Comparison of ENCODE assay signal across 23 cellular contexts in genomic region chr16:67301080-67301757, GRCh38. TPM values are rescaled to one million over a fixed set of nuclear protein-coding genes. Genes with fewer than 3 reads are reported as not detected.
DNase-seq lines count a peak whose midpoint lies in the region; ATAC-seq and TF ChIP-seq lines count a peak whose summit lies in the region.
"Had no signal": no experiment of that assay in that cellular context is flagged by ENCODE, and none has a peak within 500 bp of the region (broad histone marks: within the 10 kb centered on the region; RNA-seq: fewer than 3 reads in every experiment).

No MANE protein-coding gene starts in this region.

- no peaks in the 10 kb centered on the region for H3K79me2 ChIP-seq in osteoblast (ENCODE audit: insufficient read depth, low read length)

- no peak overlapping the region for H3K4me2 ChIP-seq in osteoblast (ENCODE audit: insufficient read depth, low read length)
- H3K4me2 ChIP-seq: SK-N-SH had no signal

- H3K27me3 Mint-ChIP-seq in activated naive CD8-positive, alpha-beta T cell treated with anti-CD3 and anti-CD28 coated beads for 36 hours: no peaks in the 10 kb centered on the region

- no peak overlapping the region for H2AFZ ChIP-seq in osteoblast (ENCODE audit: low read length)

- TF ChIP-seq POLR2A in uterus (IDR thresholded peaks at IDR 0.05): no peak

- H3K27me3 ChIP-seq in left ventricle myocardium inferior (ENCODE audit: low read depth) (peaks cover 3% of the 10 kb centered on the region), osteoblast (ENCODE audit: insufficient read depth, low read length) (no peaks in the 10 kb centered on the region), uterus (no peaks in the 10 kb centered on the region)

- no peaks in the 10 kb centered on the region for H3K36me3 Mint-ChIP-seq in activated naive CD4-positive, alpha-beta T cell treated with anti-CD3 and anti-CD28 coated beads, Interleukin-2, amount 50 U/mL, for 72 hours
- H3K36me3 Mint-ChIP-seq in activated naive CD8-positive, alpha-beta T cell treated with anti-CD3 and anti-CD28 coated beads for 36 hours: no peaks in the 10 kb centered on the region
- H3K36me3 Mint-ChIP-seq: activated naive CD8-positive, alpha-beta T cell treated with anti-CD3 and anti-CD28 coated beads, Interleukin-2, amount 10 ng/mL, durations not matched to agents 7 days and 5 days; CD14-positive monocyte had no signal

- ATAC-seq in activated naive CD4-positive, alpha-beta T cell treated with anti-CD3 and anti-CD28 coated beads, Interleukin-2, amount 50 U/mL, for 72 hours: no peak
- ATAC-seq: HepG2, PC-3 had no signal

- no peaks in the 10 kb centered on the region for H3K9me3 ChIP-seq in left ventricle myocardium inferior (replicated peaks)
- no peaks in the 10 kb centered on the region for H3K9me3 ChIP-seq in osteoblast (ENCODE audit: low read depth, low read length)
- H3K9me3 ChIP-seq in uterus: no peaks in the 10 kb centered on the region
- H3K9me3 ChIP-seq: SK-N-SH had no signal

- H3K4me1 ChIP-seq in left ventricle myocardium inferior (peaks cover 15% of the 10 kb centered on the region), osteoblast (ENCODE audit: insufficient read depth, low read length) (peaks cover 15% of the 10 kb centered on the region), uterus (no peaks in the 10 kb centered on the region)

- TF ChIP-seq CTCF in left ventricle myocardium inferior (IDR thresholded peaks at IDR 0.05; ENCODE audit: borderline replicate concordance) (no peak), osteoblast (IDR thresholded peaks at IDR 0.05; ENCODE audit: extremely low read depth, low read depth, low read length) (no peak), uterus (IDR thresholded peaks at IDR 0.05) (no peak)

- no peak overlapping the region for H3K4me3 Mint-ChIP-seq in activated naive CD8-positive, alpha-beta T cell treated with anti-CD3 and anti-CD28 coated beads for 36 hours
- H3K4me3 Mint-ChIP-seq: activated naive CD8-positive, alpha-beta T cell treated with anti-CD3 and anti-CD28 coated beads, Interleukin-2, amount 10 ng/mL, durations not matched to agents 7 days and 5 days; central memory CD8-positive, alpha-beta T cell; endodermal cell; neural crest cell had no signal

- DNase-seq in activated naive CD4-positive, alpha-beta T cell treated with anti-CD3 and anti-CD28 coated beads, Interleukin-2, amount 50 U/mL, for 72 hours (ENCODE audit: low spot score in 2 of 2): no peak
- no peak for DNase-seq in activated naive CD4-positive, alpha-beta T cell treated with Interleukin-2 at 50 U/mL for 16 hours
- DNase-seq in left ventricle myocardium inferior (peak; percentile 67), osteoblast (ENCODE audit: insufficient read length, low spot score, missing footprints) (peak; percentile 85), uterus (peak; percentile 61 to 73), NCI-H1105 (lab: John Stamatoyannopoulos, UW) (no peak)
- no peak for DNase-seq in activated naive CD8-positive, alpha-beta T cell treated with anti-CD3 and anti-CD28 coated beads for 36 hours
- no peak for DNase-seq in stimulated activated CD4-positive, alpha-beta T cell treated with anti-CD3 and anti-CD28 coated beads, Interleukin-2, amount 100 ng/mL, for 24 hours
- DNase-seq: activated CD4-positive, alpha-beta T cell treated with anti-CD3 and anti-CD28 coated beads, Interleukin-2, amount 50 U/mL, for 4 hours; activated naive CD8-positive, alpha-beta T cell treated with anti-CD3 and anti-CD28 coated beads, Interleukin-2, amount 10 ng/mL, durations not matched to agents 7 days and 5 days; activated T-cell treated with anti-CD3 and anti-CD28 coated beads, Interleukin-2, amount 50 U/mL, for 1 hour; DMS79; NCI-H2107; NCI-H748 treated with DMSO at 0.1 percent for 48 hours; PC-3 had no signal

- H4K20me1 ChIP-seq in osteoblast (ENCODE audit: insufficient read depth, low read length): no peaks in the 10 kb centered on the region

- H3K27ac ChIP-seq in left ventricle myocardium inferior (replicated peaks): peak overlapping the region; percentile 21
- H3K27ac ChIP-seq in osteoblast (ENCODE audit: low read depth, low read length): no peak overlapping the region
- peak overlapping the region; percentile 68 to 70 for H3K27ac ChIP-seq in uterus

- H3K9me3 Mint-ChIP-seq in activated naive CD4-positive, alpha-beta T cell treated with anti-CD3 and anti-CD28 coated beads, Interleukin-2, amount 50 U/mL, for 72 hours: no peaks in the 10 kb centered on the region
- H3K9me3 Mint-ChIP-seq in activated naive CD8-positive, alpha-beta T cell treated with anti-CD3 and anti-CD28 coated beads for 36 hours: no peaks in the 10 kb centered on the region
- H3K9me3 Mint-ChIP-seq: activated naive CD8-positive, alpha-beta T cell treated with anti-CD3 and anti-CD28 coated beads, Interleukin-2, amount 10 ng/mL, durations not matched to agents 7 days and 5 days; central memory CD8-positive, alpha-beta T cell had no signal

- peak overlapping the region; percentile 24 to 38 for H3K27ac Mint-ChIP-seq in activated naive CD4-positive, alpha-beta T cell treated with anti-CD3 and anti-CD28 coated beads, Interleukin-2, amount 50 U/mL, for 72 hours
- H3K27ac Mint-ChIP-seq in activated naive CD8-positive, alpha-beta T cell treated with anti-CD3 and anti-CD28 coated beads for 36 hours: no peak overlapping the region
- H3K27ac Mint-ChIP-seq: activated naive CD8-positive, alpha-beta T cell treated with anti-CD3 and anti-CD28 coated beads, Interleukin-2, amount 10 ng/mL, durations not matched to agents 7 days and 5 days; endodermal cell had no signal

- peaks cover 4% of the 10 kb centered on the region for H3K4me1 Mint-ChIP-seq in activated naive CD8-positive, alpha-beta T cell treated with anti-CD3 and anti-CD28 coated beads for 36 hours
- H3K4me1 Mint-ChIP-seq: CD14-positive monocyte; central memory CD8-positive, alpha-beta T cell; endodermal cell; neural crest cell had no signal

- intact Hi-C loops in left ventricle myocardium inferior (cut with micrococcal nuclease) (no loop called here), uterus (cut with DNase I; ENCODE audit: low total_unique reads) (no loop called here)

- H3K4me3 ChIP-seq in left ventricle myocardium inferior: no peak overlapping the region
- H3K4me3 ChIP-seq in osteoblast (ENCODE audit: insufficient read depth, low read length): no peak overlapping the region
- no peak overlapping the region for H3K4me3 ChIP-seq in uterus
- H3K4me3 ChIP-seq: lung had no signal

- H3K36me3 ChIP-seq in left ventricle myocardium inferior: no peaks in the 10 kb centered on the region
- no peaks in the 10 kb centered on the region for H3K36me3 ChIP-seq in osteoblast (ENCODE audit: insufficient read depth, low read length)
- no peaks in the 10 kb centered on the region for H3K36me3 ChIP-seq in uterus

RNA-seq across cellular contexts. Expression of gene PLEKHG4, which starts 21.9 kb away (rescaled TPM):
- 10 to 100 TPM in 1 of 2 donors, 1 to 10 TPM in 1; 9.5 to 23.2 TPM for total RNA-seq in activated naive CD4-positive, alpha-beta T cell treated with anti-CD3 and anti-CD28 coated beads, Interleukin-2, amount 50 U/mL, for 72 hours
- total RNA-seq in left ventricle myocardium inferior: 1.1 TPM
- 31.8 and 41.6 TPM in 2 replicates for total RNA-seq in osteoblast
- total RNA-seq in uterus: 10 to 100 TPM in 2 of 4 donors, 1 to 10 TPM in 2; 6.8 to 45.3 (median 17.1) TPM
- total RNA-seq in activated naive CD8-positive, alpha-beta T cell treated with anti-CD3 and anti-CD28 coated beads for 36 hours: 10 to 100 TPM; 30.8 to 37.0 TPM
- total RNA-seq: A172 had no signal

RNA-seq across cellular contexts. Expression of gene KCTD19, which starts 25.3 kb away (rescaled TPM):
- total RNA-seq in activated naive CD4-positive, alpha-beta T cell treated with anti-CD3 and anti-CD28 coated beads, Interleukin-2, amount 50 U/mL, for 72 hours: 1 to 10 TPM in 1 of 2 donors, under 1 TPM in 1; 0.71 to 6.1 TPM
- total RNA-seq in left ventricle myocardium inferior (not detected), osteoblast (not detected in 2 replicates), uterus (1 to 10 TPM in 1 of 4 donors, under 1 TPM in 2, not detected in 1; 0.51 to 1.0 (median 0.55) TPM)
- total RNA-seq in activated naive CD8-positive, alpha-beta T cell treated with anti-CD3 and anti-CD28 coated beads for 36 hours: 1 to 10 TPM; 2.2 to 3.0 TPM
- total RNA-seq: A172, HepG2, PC-3 had no signal

RNA-seq across cellular contexts. Expression of gene LRRC36, which starts 25.4 kb away (rescaled TPM):
- total RNA-seq in activated naive CD4-positive, alpha-beta T cell treated with anti-CD3 and anti-CD28 coated beads, Interleukin-2, amount 50 U/mL, for 72 hours: 1 to 10 TPM in 1 of 2 donors, under 1 TPM in 1; 0.57 to 1.9 TPM
- total RNA-seq in left ventricle myocardium inferior (not detected), osteoblast (not detected in 2 replicates), uterus (1 to 10 TPM in 1 of 4 donors, under 1 TPM in 1, not detected in 2; 0.46 to 2.8 TPM)
- 1 to 10 TPM in 1 of 2 experiments, under 1 TPM in 1; 0.82 to 1.1 TPM for total RNA-seq in activated naive CD8-positive, alpha-beta T cell treated with anti-CD3 and anti-CD28 coated beads for 36 hours
- total RNA-seq: A172, PC-3 had no signal

RNA-seq across cellular contexts. Expression of gene SLC9A5, which starts 52.4 kb away (rescaled TPM):
- total RNA-seq in activated naive CD4-positive, alpha-beta T cell treated with anti-CD3 and anti-CD28 coated beads, Interleukin-2, amount 50 U/mL, for 72 hours: 10 to 100 TPM in 1 of 2 donors, 1 to 10 TPM in 1; 8.3 to 13.6 TPM
- total RNA-seq in left ventricle myocardium inferior (1.3 TPM), osteoblast (2.9 and 3.6 TPM in 2 replicates), uterus (1 to 10 TPM in 2 of 4 donors, under 1 TPM in 1, not detected in 1; 0.55 to 1.9 (median 1.3) TPM)
- 1 to 10 TPM; 5.8 to 6.1 TPM for total RNA-seq in activated naive CD8-positive, alpha-beta T cell treated with anti-CD3 and anti-CD28 coated beads for 36 hours

RNA-seq across cellular contexts. Expression of gene FHOD1, which starts 53.9 kb away (rescaled TPM):
- total RNA-seq in activated naive CD4-positive, alpha-beta T cell treated with anti-CD3 and anti-CD28 coated beads, Interleukin-2, amount 50 U/mL, for 72 hours: 100 to 1,000 TPM; 104 to 133 TPM
- total RNA-seq in left ventricle myocardium inferior: 18.0 TPM
- 27.4 and 28.2 TPM in 2 replicates for total RNA-seq in osteoblast
- total RNA-seq in uterus: 10 to 100 TPM in 3 of 4 donors, 1 to 10 TPM in 1; 2.3 to 37.6 (median 11.8) TPM
- total RNA-seq in activated naive CD8-positive, alpha-beta T cell treated with anti-CD3 and anti-CD28 coated beads for 36 hours: 10 to 100 TPM; 76.4 to 79.9 TPM

Comparison
In these comparisons a context has a peak if more than half of its experiments do, and no peak if none do; other contexts are left out.
1. DNase-seq: peak in left ventricle myocardium inferior (single experiment), osteoblast (single experiment) and uterus (2 of 2); none in activated naive CD4-positive, alpha-beta T cell treated with anti-CD3 and anti-CD28 coated beads, Interleukin-2, amount 50 U/mL, for 72 hours (0 of 2), activated naive CD4-positive, alpha-beta T cell treated with Interleukin-2 at 50 U/mL for 16 hours (single experiment), activated naive CD8-positive, alpha-beta T cell treated with anti-CD3 and anti-CD28 coated beads for 36 hours (single experiment), stimulated activated CD4-positive, alpha-beta T cell treated with anti-CD3 and anti-CD28 coated beads, Interleukin-2, amount 100 ng/mL, for 24 hours (0 of 2) and NCI-H1105 (single experiment).